ENCODE assay signal across 18 cellular contexts in genomic region chr5:38105231-38105570, GRCh38.
"Had no signal": no experiment of that assay in that cellular context is flagged by ENCODE, and none has a peak within 500 bp of the region (broad histone marks: within the 10 kb centered on the region; RNA-seq: fewer than 3 reads in every experiment).

No MANE protein-coding gene starts in this region.

- H3K4me3 ChIP-seq: ascending aorta, breast epithelium, coronary artery, lower lobe of right lung, tibial artery, uterus had no signal

- H3K9me3 Mint-ChIP-seq: activated naive CD4-positive, alpha-beta T cell treated with anti-CD3 and anti-CD28 coated beads, Interleukin-2, amount 10 ng/mL, durations not matched to agents 7 days and 5 days; activated naive CD8-positive, alpha-beta T cell treated with anti-CD3 and anti-CD28 coated beads, Interleukin-2, amount 50 U/mL, for 24 hours; mesothelial cell of epicardium; natural killer cell treated with Interleukin-12 subunit alpha and Interleukin-12 subunit beta and Interleukin-15 and Interleukin-18, amount 100 ng/mL, for 72 hours; stimulated activated naive B cell treated with anti-CD40 and anti-IgM and Interleukin-4, amounts not matched to agents 10 μg/mL and 1 μg/mL and 100 μg/mL, for 72 hours had no signal

- DNase-seq: activated CD4-positive, alpha-beta T cell treated with anti-CD3 and anti-CD28 coated beads, Interleukin-2, amount 50 U/mL, for 1 hour; activated CD8-positive, alpha-beta memory T cell treated with anti-CD3 and anti-CD28 coated beads, Interleukin-2, amount 50 U/mL, for 4 hours; activated effector memory CD4-positive, alpha-beta T cell treated with Interleukin-2 at 50 U/mL for 16 hours; activated naive CD4-positive, alpha-beta T cell treated with anti-CD3 and anti-CD28 coated beads, Interleukin-2, amount 10 ng/mL, durations not matched to agents 7 days and 5 days; activated naive CD8-positive, alpha-beta T cell treated with anti-CD3 and anti-CD28 coated beads, Interleukin-2, amount 50 U/mL, for 24 hours; activated T-cell treated with anti-CD3 and anti-CD28 coated beads, Interleukin-2, amount 50 U/mL, for 48 hours; islet precursor cell; lower lobe of right lung; stimulated activated naive B cell treated with anti-CD40 and anti-IgM and Interleukin-4, amounts not matched to agents 10 μg/mL and 1 μg/mL and 100 μg/mL, for 72 hours; T-helper 9 cell; tibial artery; uterus had no signal

- ATAC-seq: activated CD4-positive, CD25-positive, alpha-beta regulatory T cell treated with anti-CD3 and anti-CD28 coated beads, Interleukin-2, amount 50 U/mL, for 24 hours; activated naive CD8-positive, alpha-beta T cell treated with anti-CD3 and anti-CD28 coated beads, Interleukin-2, amount 50 U/mL, for 24 hours; lower lobe of right lung; natural killer cell treated with Interleukin-12 subunit alpha and Interleukin-12 subunit beta and Interleukin-15 and Interleukin-18, amount 100 ng/mL, for 72 hours; stimulated activated naive B cell treated with anti-CD40 and anti-IgM and Interleukin-4, amounts not matched to agents 10 μg/mL and 1 μg/mL and 100 μg/mL, for 72 hours had no signal

- H3K27ac Mint-ChIP-seq: activated naive CD4-positive, alpha-beta T cell treated with anti-CD3 and anti-CD28 coated beads, Interleukin-2, amount 10 ng/mL, durations not matched to agents 7 days and 5 days; activated naive CD8-positive, alpha-beta T cell treated with anti-CD3 and anti-CD28 coated beads, Interleukin-2, amount 50 U/mL, for 24 hours; natural killer cell treated with Interleukin-12 subunit alpha and Interleukin-12 subunit beta and Interleukin-15 and Interleukin-18, amount 100 ng/mL, for 72 hours; stimulated activated naive B cell treated with anti-CD40 and anti-IgM and Interleukin-4, amounts not matched to agents 10 μg/mL and 1 μg/mL and 100 μg/mL, for 72 hours had no signal

- H3K4me1 ChIP-seq: ascending aorta, breast epithelium, lower lobe of right lung, tibial artery, uterus had no signal

- H3K4me3 Mint-ChIP-seq: activated naive CD4-positive, alpha-beta T cell treated with anti-CD3 and anti-CD28 coated beads, Interleukin-2, amount 10 ng/mL, durations not matched to agents 7 days and 5 days; activated naive CD8-positive, alpha-beta T cell treated with anti-CD3 and anti-CD28 coated beads, Interleukin-2, amount 50 U/mL, for 24 hours; mesothelial cell of epicardium; natural killer cell treated with Interleukin-12 subunit alpha and Interleukin-12 subunit beta and Interleukin-15 and Interleukin-18, amount 100 ng/mL, for 72 hours; stimulated activated naive B cell treated with anti-CD40 and anti-IgM and Interleukin-4, amounts not matched to agents 10 μg/mL and 1 μg/mL and 100 μg/mL, for 72 hours had no signal

- H3K36me3 Mint-ChIP-seq: activated naive CD4-positive, alpha-beta T cell treated with anti-CD3 and anti-CD28 coated beads, Interleukin-2, amount 10 ng/mL, durations not matched to agents 7 days and 5 days; mesothelial cell of epicardium; natural killer cell treated with Interleukin-12 subunit alpha and Interleukin-12 subunit beta and Interleukin-15 and Interleukin-18, amount 100 ng/mL, for 72 hours; stimulated activated naive B cell treated with anti-CD40 and anti-IgM and Interleukin-4, amounts not matched to agents 10 μg/mL and 1 μg/mL and 100 μg/mL, for 72 hours had no signal

- H3K27ac ChIP-seq: ascending aorta, breast epithelium, coronary artery, lower lobe of right lung, tibial artery, uterus had no signal

- H3K9me3 ChIP-seq: ascending aorta, breast epithelium, lower lobe of right lung, tibial artery, uterus had no signal

- H3K27me3 Mint-ChIP-seq: natural killer cell treated with Interleukin-12 subunit alpha and Interleukin-12 subunit beta and Interleukin-15 and Interleukin-18, amount 100 ng/mL, for 72 hours had no signal

- H3K36me3 ChIP-seq: ascending aorta, breast epithelium, lower lobe of right lung, tibial artery, uterus had no signal

- H3K4me1 Mint-ChIP-seq: activated naive CD4-positive, alpha-beta T cell treated with anti-CD3 and anti-CD28 coated beads, Interleukin-2, amount 10 ng/mL, durations not matched to agents 7 days and 5 days; activated naive CD8-positive, alpha-beta T cell treated with anti-CD3 and anti-CD28 coated beads, Interleukin-2, amount 50 U/mL, for 24 hours; stimulated activated naive B cell treated with anti-CD40 and anti-IgM and Interleukin-4, amounts not matched to agents 10 μg/mL and 1 μg/mL and 100 μg/mL, for 72 hours had no signal

- H3K27me3 ChIP-seq: ascending aorta, breast epithelium, tibial artery, uterus had no signal
